Comparison of ENCODE assay signal across 26 cellular contexts in the genomic region with DNA sequence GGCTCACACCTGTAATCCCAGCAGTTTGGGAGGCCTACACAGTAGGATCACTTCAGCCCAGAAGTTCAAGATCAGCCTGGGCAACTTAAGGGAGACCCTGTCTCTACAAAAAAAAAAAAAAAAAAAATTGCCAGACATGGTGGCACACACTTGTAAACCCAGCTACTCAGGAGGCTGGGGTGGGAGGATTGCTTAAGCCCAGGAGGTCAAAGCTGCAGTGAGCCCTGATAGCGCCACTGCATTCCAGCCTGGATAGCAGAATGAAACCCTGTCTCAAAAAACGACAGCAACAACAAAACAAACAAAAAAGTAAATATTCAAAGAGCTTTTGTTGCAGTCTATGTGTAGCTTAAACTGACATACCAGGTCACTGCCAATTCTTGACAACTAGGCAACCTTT.
"Had no signal": no experiment of that assay in that cellular context is flagged by ENCODE, and none has a peak within 500 bp of the region (broad histone marks: within the 10 kb centered on the region; RNA-seq: fewer than 3 reads in every experiment).

No MANE protein-coding gene starts in this region.

- H3K27me3 ChIP-seq: ascending aorta had no signal

- H3K9me3 ChIP-seq: ascending aorta had no signal

- ATAC-seq: activated CD8-positive, alpha-beta T cell treated with anti-CD3 and anti-CD28 coated beads for 36 hours; activated naive CD8-positive, alpha-beta T cell treated with anti-CD3 and anti-CD28 coated beads, Interleukin-2, amount 50 U/mL, for 24 hours had no signal

- H3K36me3 ChIP-seq: ascending aorta had no signal

- H3K27ac ChIP-seq: ascending aorta, VCaP had no signal

- FAIRE-seq: TTC549 had no signal

- DNase-seq: activated B cell treated with CpG ODN at 0.5 μM for 24 hours; activated CD4-positive, alpha-beta memory T cell treated with anti-CD3 and anti-CD28 coated beads for 36 hours; activated CD4-positive, alpha-beta T cell treated with anti-CD3 and anti-CD28 coated beads for 4 hours; activated CD4-positive, alpha-beta T cell treated with anti-CD3 and anti-CD28 coated beads, Interleukin-2, amount 10 ng/mL, durations not matched to agents 24 days and 14 days; activated CD4-positive, alpha-beta T cell treated with anti-CD3 and anti-CD28 coated beads, Interleukin-2, amount 50 U/mL, for 1 hour; activated CD4-positive, alpha-beta T cell treated with anti-CD3 and anti-CD28 coated beads, Interleukin-2, amount 50 U/mL, for 4 hours; activated CD4-positive, CD25-positive, alpha-beta regulatory T cell treated with anti-CD3 and anti-CD28 coated beads, Interleukin-2, amount 50 U/mL, for 72 hours; activated CD8-positive, alpha-beta memory T cell treated with anti-CD3 and anti-CD28 coated beads, Interleukin-2, amount 50 U/mL, for 48 hours; activated CD8-positive, alpha-beta T cell treated with anti-CD3 and anti-CD28 coated beads for 36 hours; activated effector memory CD4-positive, alpha-beta T cell treated with Interleukin-2 at 50 U/mL for 16 hours; activated gamma-delta T cell; activated naive CD4-positive, alpha-beta T cell treated with anti-CD3 and anti-CD28 coated beads, Interleukin-2, amount 10 ng/mL, durations not matched to agents 7 days and 5 days; activated naive CD4-positive, alpha-beta T cell treated with Interleukin-2 at 50 U/mL for 16 hours; activated naive CD8-positive, alpha-beta T cell treated with anti-CD3 and anti-CD28 coated beads, Interleukin-2, amount 10 ng/mL, durations not matched to agents 7 days and 5 days; activated naive CD8-positive, alpha-beta T cell treated with anti-CD3 and anti-CD28 coated beads, Interleukin-2, amount 50 U/mL, for 24 hours; activated T-cell treated with anti-CD3 and anti-CD28 coated beads, Interleukin-2, amount 50 U/mL, for 24 hours; activated T-cell treated with anti-CD3 and anti-CD28 coated beads, Interleukin-2, amount 50 U/mL, for 48 hours; amygdala; anterior cingulate cortex; central memory CD4-positive, alpha-beta T cell; T-helper 1 cell; T-helper 2 cell; T-helper 9 cell had no signal

- H3K4me3 ChIP-seq: ascending aorta had no signal
